11 cellular contexts compared by ENCODE assay signal in the genomic region with DNA sequence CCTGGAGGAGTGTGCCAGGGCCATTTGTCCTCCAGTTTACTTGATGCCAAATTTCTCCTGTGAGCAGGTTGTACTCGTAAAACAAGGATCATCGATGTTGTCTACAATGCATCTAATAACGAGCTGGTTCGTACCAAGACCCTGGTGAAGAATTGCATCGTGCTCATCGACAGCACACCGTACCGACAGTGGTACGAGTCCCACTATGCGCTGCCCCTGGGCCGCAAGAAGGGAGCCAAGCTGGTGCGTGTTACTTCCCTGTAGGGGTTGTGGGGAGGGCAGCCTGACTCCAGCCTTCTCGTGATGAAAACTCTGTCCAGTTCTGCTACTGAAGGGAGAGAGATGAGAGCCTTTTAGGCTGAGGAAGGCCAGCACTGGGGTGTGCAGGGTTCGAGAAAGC. TPM values are rescaled to one million over a fixed set of nuclear protein-coding genes. Genes with fewer than 3 reads are reported as not detected.
DNase-seq lines count a peak whose midpoint lies in the region; ATAC-seq, FAIRE-seq and TF ChIP-seq lines count a peak whose summit lies in the region.
"Had no signal": no experiment of that assay in that cellular context is flagged by ENCODE, and none has a peak within 500 bp of the region (broad histone marks: within the 10 kb centered on the region; RNA-seq: fewer than 3 reads in every experiment).

No MANE protein-coding gene starts in this region.

- H3K9me1 ChIP-seq in IMR-90 (ENCODE audit: insufficient read depth, low read length): peaks cover 19% of the 10 kb centered on the region

- peaks cover 17 to 65% of the 10 kb centered on the region in 2 experiments for H3K79me1 ChIP-seq in IMR-90 (ENCODE audit: low read depth in 1 of 2, low read length in 2 of 2)

- no peak overlapping the region for H2BK5ac ChIP-seq in IMR-90 (ENCODE audit: low read depth, low read length, poor library complexity, severe bottlenecking)

- H3K18ac ChIP-seq in IMR-90 (ENCODE audit: low read depth, low read length): no peak overlapping the region

- CTCF ChIA-PET in IMR-90 (lab: Yijun Ruan, JAX): no interaction called here

- H2AK5ac ChIP-seq in IMR-90 (ENCODE audit: low read depth, low read length): no peak overlapping the region

- no peak overlapping the region for H3K4ac ChIP-seq in IMR-90 (ENCODE audit: low read depth, low read length)

- TF ChIP-seq CTCF in C4-2B (conservative IDR thresholded peaks at IDR 0.05) (no peak), IMR-90 (conservative IDR thresholded peaks at IDR 0.05; ENCODE audit: low read depth, low read length) (no peak), astrocyte (IDR thresholded peaks at IDR 0.05; ENCODE audit: insufficient read depth, low read depth, low read length) (no peak)

- no peak overlapping the region for H3K56ac ChIP-seq in IMR-90 (ENCODE audit: extremely low read depth, insufficient read depth, low read length)

- intact Hi-C loops in IMR-90 (cut with micrococcal nuclease): loop anchor here (2.0 kb wide), 1 partner anchor 47 kb away; the partner anchor contains the start of gene RNU5D-1

- peak overlapping the region; percentile 48; the same call in 1 of the 2 replicates for H3K23ac ChIP-seq in IMR-90 (ENCODE audit: low read depth, low read length)

- H3K4me3 Mint-ChIP-seq in astrocyte (ENCODE audit: unreplicated experiment) (peak overlapping the region; percentile 92), memory B cell (peak overlapping the region; percentile 87)

- H3K9me3 ChIP-seq in IMR-90 (ENCODE audit: control insufficient read depth, insufficient read depth, low read length) (no peaks in the 10 kb centered on the region), astrocyte (ENCODE audit: insufficient read depth, low read depth, low read length) (no peaks in the 10 kb centered on the region)
- H3K9me3 ChIP-seq: pancreas had no signal

- H4K5ac ChIP-seq in IMR-90 (ENCODE audit: low read depth, low read length): no peak overlapping the region

- DNase-seq in IMR-90: no peak
- no peak for DNase-seq in astrocyte (ENCODE audit: low read depth)
- no peak for DNase-seq in memory B cell (ENCODE audit: low spot score in 2 of 2)
- no peak for DNase-seq in HCEC 1CT
- no peak for DNase-seq in anterior cingulate cortex (lab: John Stamatoyannopoulos, UW)
- DNase-seq in NCI-H1092 (lab: John Stamatoyannopoulos, UW): no peak
- DNase-seq: activated CD4-positive, alpha-beta T cell treated with anti-CD3 and anti-CD28 coated beads, Interleukin-2, amount 50 U/mL, for 1 hour; NCI-H1694 had no signal

- H2BK120ac ChIP-seq in IMR-90 (ENCODE audit: low read depth, low read length): no peak overlapping the region

- H3K27me3 Mint-ChIP-seq in astrocyte (ENCODE audit: low read depth, unreplicated experiment) (no peaks in the 10 kb centered on the region), memory B cell (no peaks in the 10 kb centered on the region)

- FAIRE-seq in astrocyte (lab: Jason Lieb, UNC): no peak
- FAIRE-seq: pancreas had no signal

- H3K4me1 ChIP-seq in IMR-90 (ENCODE audit: control insufficient read depth, insufficient read depth, low read length) (peaks cover 12% of the 10 kb centered on the region), astrocyte (ENCODE audit: insufficient read depth, low read length) (peaks cover 18% of the 10 kb centered on the region)

- in situ Hi-C loops in IMR-90 (cut with MboI; ENCODE audit: low sequenced_read_pairs): no loop called here

- POLR2A ChIA-PET in IMR-90 (lab: Charles Lee; ENCODE audit: unreplicated experiment): no interaction called here

- dilution Hi-C loops in IMR-90 (cut with HindIII; ENCODE audit: low sequenced_read_pairs, unreplicated experiment): no loop called here

- H2AFZ ChIP-seq in IMR-90 (replicated peaks; ENCODE audit: low read length, poor library complexity): no peak overlapping the region
- H2AFZ ChIP-seq in astrocyte (ENCODE audit: low read depth, low read length): no peak overlapping the region

- H3K79me2 ChIP-seq in astrocyte (ENCODE audit: insufficient read depth, low read length): peaks cover 45% of the 10 kb centered on the region

- TF ChIP-seq POLR2A in IMR-90 (IDR thresholded peaks at IDR 0.05; ENCODE audit: low read depth, low read length): no peak

- no peak overlapping the region for H2AK9ac ChIP-seq in IMR-90 (replicated peaks; ENCODE audit: low read depth, low read length, poor library complexity)

- peaks cover 25% of the 10 kb centered on the region for H3K36me3 Mint-ChIP-seq in astrocyte (ENCODE audit: low read depth, unreplicated experiment)
- peaks cover 38% of the 10 kb centered on the region for H3K36me3 Mint-ChIP-seq in memory B cell

- H4K20me1 ChIP-seq in IMR-90 (ENCODE audit: insufficient read depth, low read length) (peaks cover 51% of the 10 kb centered on the region), astrocyte (ENCODE audit: insufficient read depth, low read length) (peaks cover 55% of the 10 kb centered on the region)

- H4K91ac ChIP-seq in IMR-90 (ENCODE audit: insufficient read depth, low read depth, low read length): no peak overlapping the region

- H3K27ac ChIP-seq in C4-2B: peak overlapping the region; percentile 94
- no peak overlapping the region for H3K27ac ChIP-seq in IMR-90 (ENCODE audit: insufficient read depth, low read length)
- H3K27ac ChIP-seq in astrocyte (ENCODE audit: low read depth, low read length): no peak overlapping the region
- H3K27ac ChIP-seq: pancreas had no signal

- BruUV-seq in IMR-90 (replicated peaks; lab: Mats Ljungman, UMichigan): no TSS peak

- H3K9me3 Mint-ChIP-seq in astrocyte (ENCODE audit: unreplicated experiment) (no peaks in the 10 kb centered on the region), memory B cell (no peaks in the 10 kb centered on the region)

- H3K4me1 Mint-ChIP-seq in astrocyte (ENCODE audit: low read depth, unreplicated experiment) (peaks cover 20% of the 10 kb centered on the region), memory B cell (peaks cover 27% of the 10 kb centered on the region)

- H3K27ac Mint-ChIP-seq in astrocyte (ENCODE audit: unreplicated experiment) (peak overlapping the region; percentile 64), memory B cell (peak overlapping the region; percentile 88)

- H3K27me3 ChIP-seq in IMR-90 (ENCODE audit: control insufficient read depth, insufficient read depth, low read length) (no peaks in the 10 kb centered on the region), astrocyte (ENCODE audit: insufficient read depth, low read length) (no peaks in the 10 kb centered on the region)
- H3K27me3 ChIP-seq: pancreas had no signal

- no peak overlapping the region for H3K14ac ChIP-seq in IMR-90 (replicated peaks; ENCODE audit: low read depth, low read length)

- H3K9ac ChIP-seq in IMR-90 (ENCODE audit: low read depth, low read length): no peak overlapping the region
- peak overlapping the region; percentile 97 for H3K9ac ChIP-seq in astrocyte (ENCODE audit: low read length)

- H3K4me3 ChIP-seq in IMR-90 (ENCODE audit: insufficient read depth, low read depth, low read length): no peak overlapping the region
- H3K4me3 ChIP-seq in astrocyte (ENCODE audit: insufficient read depth, low read depth, low read length): peak overlapping the region; percentile 86

- H3K36me3 ChIP-seq in IMR-90 (ENCODE audit: control insufficient read depth, insufficient read depth, low read length) (peaks cover 44% of the 10 kb centered on the region), astrocyte (ENCODE audit: insufficient read depth, low read length) (peaks cover 27% of the 10 kb centered on the region)

- ATAC-seq in IMR-90 (ENCODE audit: low read depth) (no peak), memory B cell (ENCODE audit: low read depth) (no peak), HG03378 (IDR thresholded peaks at IDR 0.05; ENCODE audit: unreplicated experiment) (no peak)
- ATAC-seq: pancreas had no signal

- H2BK20ac ChIP-seq in IMR-90 (ENCODE audit: low read depth, low read length): no peak overlapping the region

- no peak for TF ChIP-seq RAD21 in IMR-90 (IDR thresholded peaks at IDR 0.05; ENCODE audit: low read length)

- 100% methylated on average over 1 of the region's 14 CpGs; no CpG with 5 or more reads in 1 of the 2 experiments for WGBS in IMR-90 (ENCODE audit: extremely low coverage in 2 of 2, insufficient read length in 1 of 2), 2 experiments

- H2BK15ac ChIP-seq in IMR-90 (ENCODE audit: low read depth, low read length): no peak overlapping the region

- no peak overlapping the region for H4K8ac ChIP-seq in IMR-90 (ENCODE audit: low read depth in 2 of 2, low read length in 2 of 2)

- no peak overlapping the region; the same call in 1 of the 2 replicates for H3K4me2 ChIP-seq in IMR-90 (ENCODE audit: low read depth, low read length)
- peak overlapping the region; percentile 95 for H3K4me2 ChIP-seq in astrocyte (ENCODE audit: low read length)

TF ChIP-seq in IMR-90, 13 proteins besides CTCF, POLR2A, EP300 and RAD21 (continues in another document):
- TF ChIP-seq FOS (IDR thresholded peaks at IDR 0.05; ENCODE audit: low read depth, low read length) (no peak), MXI1 (IDR thresholded peaks at IDR 0.05; ENCODE audit: borderline replicate concordance, low read depth, low read length) (no peak), BHLHE40 (IDR thresholded peaks at IDR 0.05; ENCODE audit: low read depth, low read length) (no peak)

RNA-seq across cellular contexts. Expression of gene RPS8, which starts 2.2 kb away (rescaled TPM):
- 1,837 and 2,171 TPM in 2 replicates for total RNA-seq in IMR-90 (2012; rRNA removed)
- 2,128 and 2,255 TPM in 2 replicates for polyA plus RNA-seq in IMR-90 (2012; rRNA removed)
- polyA plus RNA-seq in IMR-90 (2012; cell fraction: cytosol; rRNA removed): 2,467 and 3,082 TPM in 2 replicates
- polyA plus RNA-seq in IMR-90 (2012; cell fraction: nucleus; rRNA removed; ENCODE audit: low replicate concordance): 595 and 1,006 TPM in 2 replicates
- total RNA-seq in astrocyte: 1,108 and 1,187 TPM in 2 replicates

RNA-seq across cellular contexts. Expression of gene BEST4, which starts 10.4 kb away (rescaled TPM):
- total RNA-seq in IMR-90 (2012; rRNA removed) (not detected in 2 replicates), astrocyte (0.26 TPM in 1 of 2 replicates, not detected in the other)
- 0.07 and 0.16 TPM in 2 replicates for polyA plus RNA-seq in IMR-90 (2012; rRNA removed)
- polyA plus RNA-seq in IMR-90 (2012; cell fraction: cytosol; rRNA removed): 0.06 and 0.12 TPM in 2 replicates
- polyA plus RNA-seq in IMR-90 (2012; cell fraction: nucleus; rRNA removed; ENCODE audit: low replicate concordance): 1.0 and 1.8 TPM in 2 replicates

RNA-seq across cellular contexts. Expression of gene PLK3, which starts 22.6 kb away (rescaled TPM):
- 15.3 and 15.8 TPM in 2 replicates for total RNA-seq in IMR-90 (2012; rRNA removed)
- 51.6 and 52.5 TPM in 2 replicates for polyA plus RNA-seq in IMR-90 (2012; rRNA removed)
- 45.2 and 47.2 TPM in 2 replicates for polyA plus RNA-seq in IMR-90 (2012; cell fraction: cytosol; rRNA removed)
- 238 and 324 TPM in 2 replicates for polyA plus RNA-seq in IMR-90 (2012; cell fraction: nucleus; rRNA removed; ENCODE audit: low replicate concordance)
- total RNA-seq in astrocyte: 62.0 and 66.4 TPM in 2 replicates

RNA-seq across cellular contexts. Expression of gene DYNLT4, which starts 29.6 kb away (rescaled TPM):
- 0.56 TPM in 1 of 2 replicates, not detected in the other for total RNA-seq in IMR-90 (2012; rRNA removed)
- polyA plus RNA-seq in IMR-90 (2012; rRNA removed): not detected in 2 replicates
- 0.08 and 0.25 TPM in 2 replicates for polyA plus RNA-seq in IMR-90 (2012; cell fraction: cytosol; rRNA removed)
- 0.34 TPM in 1 of 2 replicates, not detected in the other for polyA plus RNA-seq in IMR-90 (2012; cell fraction: nucleus; rRNA removed; ENCODE audit: low replicate concordance)
- total RNA-seq in astrocyte: 0.50 and 0.53 TPM in 2 replicates

RNA-seq across cellular contexts. Expression of gene BTBD19, which starts 30.8 kb away (rescaled TPM):
- 0.56 and 0.90 TPM in 2 replicates for total RNA-seq in IMR-90 (2012; rRNA removed)
- 16.0 and 17.2 TPM in 2 replicates for polyA plus RNA-seq in IMR-90 (2012; rRNA removed)
- polyA plus RNA-seq in IMR-90 (2012; cell fraction: cytosol; rRNA removed): 10.6 and 11.1 TPM in 2 replicates
- polyA plus RNA-seq in IMR-90 (2012; cell fraction: nucleus; rRNA removed; ENCODE audit: low replicate concordance): 141 and 200 TPM in 2 replicates
- total RNA-seq in astrocyte: 30.3 and 30.6 TPM in 2 replicates
